In the genomic region with DNA sequence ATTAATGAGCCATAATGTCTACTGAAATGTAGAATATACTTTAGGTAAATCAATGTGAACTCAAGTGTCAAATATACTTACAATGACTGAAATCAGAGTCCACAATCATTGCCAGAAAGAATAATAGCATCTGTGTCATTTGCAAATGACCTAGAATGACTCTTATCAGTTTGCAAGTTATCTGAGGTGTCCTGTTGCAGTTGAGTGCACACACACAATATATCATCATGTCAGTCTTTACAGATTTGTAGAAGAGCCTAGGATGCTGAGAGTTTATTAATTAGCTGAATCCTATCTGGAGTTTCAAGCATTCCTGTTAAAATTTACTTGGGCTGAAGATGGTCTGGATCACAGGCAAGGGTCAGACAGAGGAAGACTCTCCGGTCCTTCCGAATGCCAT, we compare ENCODE assay signal across 22 cellular contexts.
"Had no signal": no experiment of that assay in that cellular context is flagged by ENCODE, and none has a peak within 500 bp of the region (broad histone marks: within the 10 kb centered on the region; RNA-seq: fewer than 3 reads in every experiment).

No MANE protein-coding gene starts in this region.

- DNase-seq: cortex of kidney; dorsolateral prefrontal cortex; effector CD4-positive, alpha-beta T cell; hypothalamus; immature natural killer cell; islet precursor cell; kidney glomerular epithelial cell; left colon; left ventricle myocardium superior; lower lobe of right lung; naive thymus-derived CD8-positive, alpha-beta T cell; nephron progenitor cell; nucleus accumbens; right cardiac atrium; sigmoid colon; spleen; stimulated activated CD4-positive, alpha-beta T cell treated with anti-CD3 and anti-CD28 coated beads, Interleukin-4, amount 100 ng/mL, for 4 hours; stimulated activated naive CD8-positive, alpha-beta T cell treated with anti-CD3 and anti-CD28 coated beads, Interleukin-15, Interleukin-2, amounts not matched to agents 100 U/mL and 50 U/mL, for 24 hours; substantia nigra; testis; tibial artery had no signal

- ATAC-seq: left colon; left ventricle myocardium superior; lower lobe of right lung; naive thymus-derived CD8-positive, alpha-beta T cell; right cardiac atrium; stimulated activated memory B cell treated with anti-CD40 and anti-IgM and Interleukin-4, amounts not matched to agents 10 μg/mL and 1 μg/mL and 100 μg/mL, for 72 hours; stimulated activated naive CD8-positive, alpha-beta T cell treated with anti-CD3 and anti-CD28 coated beads, Interleukin-15, Interleukin-2, amounts not matched to agents 100 U/mL and 50 U/mL, for 24 hours had no signal
